12 cellular contexts compared by ENCODE assay signal in genomic region chr11:126347751-126348628, GRCh38. TPM values are rescaled to one million over a fixed set of nuclear protein-coding genes. Genes with fewer than 3 reads are reported as not detected.
DNase-seq lines count a peak whose midpoint lies in the region; ATAC-seq, FAIRE-seq and TF ChIP-seq lines count a peak whose summit lies in the region.
"Had no signal": no experiment of that assay in that cellular context is flagged by ENCODE, and none has a peak within 500 bp of the region (broad histone marks: within the 10 kb centered on the region; RNA-seq: fewer than 3 reads in every experiment).

No MANE protein-coding gene starts in this region.

- H3K79me2 ChIP-seq in K562 (ENCODE audit: control insufficient read depth, insufficient read depth, low read length) (peaks cover 54% of the 10 kb centered on the region), HepG2 (ENCODE audit: insufficient read depth, low read length) (no peaks in the 10 kb centered on the region)

- H3K4me1 Mint-ChIP-seq in stimulated activated naive B cell treated with anti-CD40 and anti-IgM and Interleukin-4, amounts not matched to agents 10 μg/mL and 1 μg/mL and 100 μg/mL, for 72 hours: peaks cover 6 to 19% of the 10 kb centered on the region in 2 donors

- H3K36me3 Mint-ChIP-seq in stimulated activated naive B cell treated with anti-CD40 and anti-IgM and Interleukin-4, amounts not matched to agents 10 μg/mL and 1 μg/mL and 100 μg/mL, for 72 hours: peaks cover 37 to 60% of the 10 kb centered on the region in 2 donors

- no peak for TF ChIP-seq CTCF in NB4 (IDR thresholded peaks at IDR 0.05; ENCODE audit: low read depth, low read length)
- no peak for TF ChIP-seq CTCF in K562 (IDR thresholded peaks at IDR 0.05 in 2 of 3, conservative IDR thresholded peaks at IDR 0.05 in 1 of 3; ENCODE audit: insufficient read depth in 2 of 3, low read depth in 1 of 3, low read length in 3 of 3)
- no peak for TF ChIP-seq CTCF in HepG2 (CRISPR knock-in tag; IDR thresholded peaks at IDR 0.05)

- H3K4me3 ChIP-seq in NB4 (ENCODE audit: low read depth, low read length): peak overlapping the region; percentile 27
- H3K4me3 ChIP-seq in K562: no peak overlapping the region
- H3K4me3 ChIP-seq in HepG2 (replicated peaks in 1 of 3; ENCODE audit: insufficient read depth in 1 of 3, low read depth in 2 of 3, low read length in 3 of 3): no peak overlapping the region

- H3K4me2 ChIP-seq in K562 (ENCODE audit: insufficient read depth, low read length): peak overlapping the region; percentile 38; the same call in 1 of the 2 replicates
- 0 out of 2 replicates have a peak overlapping the region, but pooled peaks have one; percentile 20 for H3K4me2 ChIP-seq in HepG2 (ENCODE audit: low read depth, low read length)
- H3K4me2 ChIP-seq: KMS-11 had no signal

- CTCF ChIA-PET in K562 (lab: Yijun Ruan, JAX; ENCODE audit: low intra/inter-chr PET ratio) (no interaction called here), HepG2 (lab: Yijun Ruan, JAX; ENCODE audit: low intra/inter-chr PET ratio, low total read pairs) (no interaction called here)

- in situ Hi-C loops in K562 (cut with MboI): no loop called here
- in situ Hi-C loops in HepG2 (cut with HindIII; ENCODE audit: extremely low pct_ligation_motif_present, low pct_unique_long_range_greater_than_20kb): no loop called here

- H3K36me3 ChIP-seq in K562 (ENCODE audit: control insufficient read depth, insufficient read depth, low read length): peaks cover 64% of the 10 kb centered on the region; the same call in 2 of the 3 replicates
- H3K36me3 ChIP-seq in HepG2 (replicated peaks in 1 of 2; ENCODE audit: control insufficient read depth in 1 of 2, insufficient read depth in 2 of 2, low read length in 2 of 2): peaks cover 7 to 10% of the 10 kb centered on the region in 2 experiments; a peak in 3 of 5 replicates

- H2AFZ ChIP-seq in K562 (ENCODE audit: low read depth, low read length) (no peak overlapping the region), HepG2 (ENCODE audit: low read length) (no peak overlapping the region)

- H4K20me1 ChIP-seq in K562 (replicated peaks; ENCODE audit: control insufficient read depth, insufficient read depth, low read length): peaks cover 5% of the 10 kb centered on the region; the same call in 1 of the 2 replicates
- H4K20me1 ChIP-seq in HepG2 (ENCODE audit: insufficient read depth, low read length): no peaks in the 10 kb centered on the region

- H3K9me1 ChIP-seq in K562 (ENCODE audit: control insufficient read depth, insufficient read depth, low read length): peaks cover 8% of the 10 kb centered on the region

- TF ChIP-seq EP300 in K562 (IDR thresholded peaks at IDR 0.05; ENCODE audit: low read length) (no peak), HepG2 (IDR thresholded peaks at IDR 0.05; ENCODE audit: low read depth in 2 of 2, low read length in 2 of 2) (no peak), HepG2 (CRISPR knock-in tag; IDR thresholded peaks at IDR 0.05; ENCODE audit: borderline replicate concordance) (no peak)

- H3K27me3 ChIP-seq in K562 (ENCODE audit: control insufficient read depth in 2 of 2, insufficient read depth in 2 of 2, low read length in 2 of 2) (no peaks in the 10 kb centered on the region), HepG2 (ENCODE audit: control insufficient read depth in 1 of 2, insufficient read depth in 2 of 2, low read length in 2 of 2) (no peaks in the 10 kb centered on the region)

- H3K4me1 ChIP-seq in K562 (replicated peaks in 1 of 2; ENCODE audit: control insufficient read depth in 2 of 2, insufficient read depth in 2 of 2, low read length in 2 of 2) (peaks cover 63 to 86% of the 10 kb centered on the region in 2 experiments), HepG2 (ENCODE audit: insufficient read depth, low read length) (peaks cover 20% of the 10 kb centered on the region)

- no peaks in the 10 kb centered on the region for H3K9me3 Mint-ChIP-seq in stimulated activated naive B cell treated with anti-CD40 and anti-IgM and Interleukin-4, amounts not matched to agents 10 μg/mL and 1 μg/mL and 100 μg/mL, for 72 hours

- TF ChIP-seq RAD21 in K562 (CRISPR knock-in tag; conservative IDR thresholded peaks at IDR 0.05 in 1 of 2, IDR thresholded peaks at IDR 0.05 in 1 of 2) (no peak), HepG2 (CRISPR knock-in tag; IDR thresholded peaks at IDR 0.05) (no peak)

- intact Hi-C loops in K562 (cut with micrococcal nuclease) (loop anchor here (2.0 to 5.0 kb wide), 2 partner anchors 44 to 73 kb away; no protein-coding TSS in a partner anchor), HepG2 (cut with micrococcal nuclease; ENCODE audit: unreplicated experiment) (no loop called here)

- H3K9ac ChIP-seq in K562 (ENCODE audit: insufficient read depth in 1 of 2, low read depth in 2 of 2, low read length in 2 of 2) (peak overlapping the region; percentile 22 to 30), HepG2 (ENCODE audit: insufficient read depth, low read depth, low read length) (no peak overlapping the region)
- H3K9ac ChIP-seq: KMS-11 had no signal

- H3K27ac ChIP-seq in K562 (ENCODE audit: extremely low read depth, low read depth, low read length): peak overlapping the region; percentile 58; the same call in 2 of the 3 replicates
- H3K27ac ChIP-seq in HepG2 (ENCODE audit: extremely low read length, insufficient read depth, low read length): peak overlapping the region; percentile 20
- H3K27ac ChIP-seq: KMS-11 had no signal

- ATAC-seq in K562 (no peak), HepG2 (peak; percentile 68), HG03520 (IDR thresholded peaks at IDR 0.05; ENCODE audit: unreplicated experiment) (no peak), GM21423 (IDR thresholded peaks at IDR 0.05; ENCODE audit: unreplicated experiment) (no peak)
- no peak for ATAC-seq in stimulated activated naive B cell treated with anti-CD40 and anti-IgM and Interleukin-4, amounts not matched to agents 10 μg/mL and 1 μg/mL and 100 μg/mL, for 72 hours (replicated peaks)

- H3K4me3 Mint-ChIP-seq in stimulated activated naive B cell treated with anti-CD40 and anti-IgM and Interleukin-4, amounts not matched to agents 10 μg/mL and 1 μg/mL and 100 μg/mL, for 72 hours: no peak overlapping the region

- FAIRE-seq in K562 (lab: Jason Lieb, UNC) (no peak), HepG2 (lab: Jason Lieb, UNC) (no peak)
- FAIRE-seq: D721Med, RCC 7860, small intestine had no signal

- H3K9me3 ChIP-seq in K562 (replicated peaks; ENCODE audit: control insufficient read depth, insufficient read depth, low read depth, low read length) (no peaks in the 10 kb centered on the region), HepG2 (ENCODE audit: low read length) (no peaks in the 10 kb centered on the region)

- POLR2A ChIA-PET in K562 (lab: Yijun Ruan, JAX): interaction anchor here (0.6 to 0.9 kb wide), 2 partner anchors 10 to 56 kb away, joined by 3 to 5 read pairs; no protein-coding TSS in a partner anchor
- POLR2A ChIA-PET in HepG2 (lab: Yijun Ruan, JAX): no interaction called here

- TF ChIP-seq POLR2A in NB4 (IDR thresholded peaks at IDR 0.05; ENCODE audit: extremely low read depth, insufficient read length): no peak
- no peak for TF ChIP-seq POLR2A in K562 (conservative IDR thresholded peaks at IDR 0.05)
- TF ChIP-seq POLR2A in HepG2 (IDR thresholded peaks at IDR 0.05; ENCODE audit: insufficient read depth in 1 of 2, low read depth in 2 of 2, low read length in 2 of 2): no peak

- H3K27me3 Mint-ChIP-seq in stimulated activated naive B cell treated with anti-CD40 and anti-IgM and Interleukin-4, amounts not matched to agents 10 μg/mL and 1 μg/mL and 100 μg/mL, for 72 hours: no peaks in the 10 kb centered on the region

- BruUV-seq in K562 (replicated peaks; lab: Mats Ljungman, UMichigan) (no TSS peak), HepG2 (replicated peaks; lab: Mats Ljungman, UMichigan) (no TSS peak)

- peak overlapping the region; percentile 82 for H3K27ac Mint-ChIP-seq in stimulated activated naive B cell treated with anti-CD40 and anti-IgM and Interleukin-4, amounts not matched to agents 10 μg/mL and 1 μg/mL and 100 μg/mL, for 72 hours

- peak; percentile 91 for DNase-seq in NB4 (ENCODE audit: low read depth)
- no peak for DNase-seq in K562 (ENCODE audit: extremely low read depth in 1 of 4, low spot score in 3 of 4)
- DNase-seq in HepG2 (ENCODE audit: low spot score): peak; percentile 14
- no peak for DNase-seq in stimulated activated naive B cell treated with anti-CD40 and anti-IgM and Interleukin-4, amounts not matched to agents 10 μg/mL and 1 μg/mL and 100 μg/mL, for 72 hours
- no peak for DNase-seq in HuH-7 (ENCODE audit: low spot score)
- DNase-seq: GOT3, small intestine had no signal

- WGBS in K562 (ENCODE audit: insufficient coverage, low coverage, missing lambda C conversion rate): 63% methylated on average over 12 of the region's 17 CpGs
- WGBS in HepG2 (ENCODE audit: low lambda C conversion rate): 42% methylated on average over 11 of the region's 17 CpGs

RNA-seq across cellular contexts. Expression of gene ST3GAL4, which starts 7.5 kb away (rescaled TPM):
- 11.3 and 26.5 TPM in 2 replicates for total RNA-seq in K562 (2011; cell fraction: chromatin; rRNA removed; ENCODE audit: low replicate concordance)
- total RNA-seq in K562 (2011; cell fraction: nucleolus; rRNA removed): 24.2 and 25.7 TPM in 2 replicates
- total RNA-seq in K562 (2011; cell fraction: nucleoplasm; rRNA removed): 22.4 and 23.4 TPM in 2 replicates
- 10.5 and 16.9 TPM in 2 replicates for total RNA-seq in K562 (2014; rRNA removed)
- total RNA-seq in K562 (2014; rRNA removed; fragmentation: Illumina TruSeq; extraction: Trizol): 6.2 and 8.2 TPM in 2 replicates
- total RNA-seq in K562 (2015; rRNA removed; fragmentation: Illumina TruSeq; extraction: Trizol): 6.0 and 6.7 TPM in 2 replicates
- total RNA-seq in K562 (2021): 13.7 and 15.2 TPM in 2 replicates
- 10.7 and 15.4 TPM in 2 replicates for polyA plus RNA-seq in K562 (2011; rRNA removed)
- 12.8 and 18.7 TPM in 2 replicates for polyA plus RNA-seq in K562 (2011; cell fraction: cytosol; rRNA removed)
- 10.4 and 18.7 TPM in 2 replicates for polyA plus RNA-seq in K562 (2011; cell fraction: nucleus; rRNA removed)
- polyA plus RNA-seq in K562 (2012): 8.2 and 14.5 TPM in 2 replicates
- polyA plus RNA-seq in K562 (2014; fragmentation: Illumina TruSeq; extraction: Trizol): 17.8 and 22.9 TPM in 2 replicates
- under 1 TPM; 0.27 to 0.53 TPM for polyA plus RNA-seq in K562 (2014; fragmentation: Nextera tagmentation; extraction: Ambion mirVana)
- polyA plus RNA-seq in K562 (2014; rRNA removed): 13.8 and 16.7 TPM in 2 replicates
- polyA minus RNA-seq in K562 (2011; rRNA and poly(A)+ RNA removed): 2.6 and 6.2 TPM in 2 replicates
- 7.9 and 8.3 TPM in 2 replicates for polyA minus RNA-seq in K562 (2011; cell fraction: cytosol; rRNA and poly(A)+ RNA removed)
- 3.8 and 5.3 TPM in 2 replicates for polyA minus RNA-seq in K562 (2011; cell fraction: nucleus; rRNA and poly(A)+ RNA removed)
- 7.4 and 13.3 TPM in 2 replicates for total RNA-seq in HepG2 (2016; rRNA removed; fragmentation: Illumina TruSeq; extraction: Trizol)
- total RNA-seq in HepG2 (2016; cell fraction: cytosol; rRNA removed; fragmentation: Illumina TruSeq; extraction: Trizol; ENCODE audit: low read depth): 26.0 and 28.4 TPM in 2 replicates
- total RNA-seq in HepG2 (2016; cell fraction: insoluble cytoplasmic fraction; rRNA removed; fragmentation: Illumina TruSeq; extraction: Trizol): 6.5 and 14.0 TPM in 2 replicates
- 29.9 and 31.6 TPM in 2 replicates for total RNA-seq in HepG2 (2016; cell fraction: membrane; rRNA removed; fragmentation: Illumina TruSeq; extraction: Trizol)
- total RNA-seq in HepG2 (2016; cell fraction: nucleus; rRNA removed; fragmentation: Illumina TruSeq; extraction: Trizol): 10.2 and 12.2 TPM in 2 replicates
- 9.1 and 12.5 TPM in 2 replicates for polyA plus RNA-seq in HepG2 (2011; rRNA removed)
- 8.8 and 9.2 TPM in 2 replicates for polyA plus RNA-seq in HepG2 (2011; cell fraction: cytosol; rRNA removed)
- 15.0 and 15.5 TPM in 2 replicates for polyA plus RNA-seq in HepG2 (2011; cell fraction: nucleus; rRNA removed)
- polyA plus RNA-seq in HepG2 (2012): 7.8 and 8.2 TPM in 2 replicates
- 22.6 and 26.2 TPM in 2 replicates for polyA plus RNA-seq in HepG2 (2016; cell fraction: cytosol; fragmentation: Illumina TruSeq; extraction: Trizol; ENCODE audit: low read depth)
- polyA plus RNA-seq in HepG2 (2016; cell fraction: insoluble cytoplasmic fraction; fragmentation: Illumina TruSeq; extraction: Trizol; ENCODE audit: low read depth): 7.6 and 9.2 TPM in 2 replicates
- polyA plus RNA-seq in HepG2 (2016; cell fraction: membrane; fragmentation: Illumina TruSeq; extraction: Trizol; ENCODE audit: low read depth): 26.9 and 30.2 TPM in 2 replicates
- 24.7 and 27.7 TPM in 2 replicates for polyA plus RNA-seq in HepG2 (2016; cell fraction: nucleus; fragmentation: Illumina TruSeq; extraction: Trizol; ENCODE audit: insufficient read depth, low read depth)
- 17.0 and 116 TPM in 2 replicates for polyA minus RNA-seq in HepG2 (2011; rRNA and poly(A)+ RNA removed; ENCODE audit: low replicate concordance)
- 3.8 and 4.3 TPM in 2 replicates for polyA minus RNA-seq in HepG2 (2011; cell fraction: cytosol; rRNA and poly(A)+ RNA removed)
- 5.8 and 7.1 TPM in 2 replicates for polyA minus RNA-seq in HepG2 (2011; cell fraction: nucleus; rRNA and poly(A)+ RNA removed)

RNA-seq across cellular contexts. Expression of gene DCPS, which starts 44.1 kb away (rescaled TPM):
- 5.6 and 9.2 TPM in 2 replicates for total RNA-seq in K562 (2011; cell fraction: chromatin; rRNA removed; ENCODE audit: low replicate concordance)
- 11.2 and 12.0 TPM in 2 replicates for total RNA-seq in K562 (2011; cell fraction: nucleolus; rRNA removed)
- 7.4 and 9.0 TPM in 2 replicates for total RNA-seq in K562 (2011; cell fraction: nucleoplasm; rRNA removed)
- 16.5 and 23.8 TPM in 2 replicates for total RNA-seq in K562 (2014; rRNA removed)
- 10.8 and 11.1 TPM in 2 replicates for total RNA-seq in K562 (2014; rRNA removed; fragmentation: Illumina TruSeq; extraction: Trizol)
- 17.9 and 18.9 TPM in 2 replicates for total RNA-seq in K562 (2015; rRNA removed; fragmentation: Illumina TruSeq; extraction: Trizol)
- total RNA-seq in K562 (2021): 23.0 and 24.6 TPM in 2 replicates
- polyA plus RNA-seq in K562 (2011; rRNA removed): 16.8 and 25.9 TPM in 2 replicates
- 27.0 and 56.5 TPM in 2 replicates for polyA plus RNA-seq in K562 (2011; cell fraction: cytosol; rRNA removed)
- 7.1 and 12.9 TPM in 2 replicates for polyA plus RNA-seq in K562 (2011; cell fraction: nucleus; rRNA removed)
- 21.5 and 26.3 TPM in 2 replicates for polyA plus RNA-seq in K562 (2012)
- 37.2 and 38.1 TPM in 2 replicates for polyA plus RNA-seq in K562 (2014; fragmentation: Illumina TruSeq; extraction: Trizol)
- polyA plus RNA-seq in K562 (2014; fragmentation: Nextera tagmentation; extraction: Ambion mirVana): 10 to 100 TPM in 1 of 2 experiments, 1 to 10 TPM in 1; 8.7 to 17.8 TPM
- polyA plus RNA-seq in K562 (2014; rRNA removed): 23.3 and 27.2 TPM in 2 replicates
- 6.6 and 12.8 TPM in 2 replicates for polyA minus RNA-seq in K562 (2011; rRNA and poly(A)+ RNA removed)
- 9.0 and 12.5 TPM in 2 replicates for polyA minus RNA-seq in K562 (2011; cell fraction: cytosol; rRNA and poly(A)+ RNA removed)
- polyA minus RNA-seq in K562 (2011; cell fraction: nucleus; rRNA and poly(A)+ RNA removed): 5.8 and 6.1 TPM in 2 replicates
- 21.9 and 24.1 TPM in 2 replicates for total RNA-seq in HepG2 (2016; rRNA removed; fragmentation: Illumina TruSeq; extraction: Trizol)
- total RNA-seq in HepG2 (2016; cell fraction: cytosol; rRNA removed; fragmentation: Illumina TruSeq; extraction: Trizol; ENCODE audit: low read depth): 4.3 and 4.6 TPM in 2 replicates
- total RNA-seq in HepG2 (2016; cell fraction: insoluble cytoplasmic fraction; rRNA removed; fragmentation: Illumina TruSeq; extraction: Trizol): 20.7 and 23.2 TPM in 2 replicates
- total RNA-seq in HepG2 (2016; cell fraction: membrane; rRNA removed; fragmentation: Illumina TruSeq; extraction: Trizol): 6.0 and 8.2 TPM in 2 replicates
- 10.8 and 11.7 TPM in 2 replicates for total RNA-seq in HepG2 (2016; cell fraction: nucleus; rRNA removed; fragmentation: Illumina TruSeq; extraction: Trizol)
- polyA plus RNA-seq in HepG2 (2011; rRNA removed): 20.7 and 22.5 TPM in 2 replicates
- polyA plus RNA-seq in HepG2 (2011; cell fraction: cytosol; rRNA removed): 25.0 and 33.9 TPM in 2 replicates
- polyA plus RNA-seq in HepG2 (2011; cell fraction: nucleus; rRNA removed): 11.1 and 11.9 TPM in 2 replicates
- 12.9 and 13.5 TPM in 2 replicates for polyA plus RNA-seq in HepG2 (2012)
- polyA plus RNA-seq in HepG2 (2016; cell fraction: cytosol; fragmentation: Illumina TruSeq; extraction: Trizol; ENCODE audit: low read depth): 4.1 and 4.3 TPM in 2 replicates
- 29.3 and 35.5 TPM in 2 replicates for polyA plus RNA-seq in HepG2 (2016; cell fraction: insoluble cytoplasmic fraction; fragmentation: Illumina TruSeq; extraction: Trizol; ENCODE audit: low read depth)
- 5.8 and 6.4 TPM in 2 replicates for polyA plus RNA-seq in HepG2 (2016; cell fraction: membrane; fragmentation: Illumina TruSeq; extraction: Trizol; ENCODE audit: low read depth)
- 15.1 and 15.2 TPM in 2 replicates for polyA plus RNA-seq in HepG2 (2016; cell fraction: nucleus; fragmentation: Illumina TruSeq; extraction: Trizol; ENCODE audit: insufficient read depth, low read depth)
- 16.9 and 47.3 TPM in 2 replicates for polyA minus RNA-seq in HepG2 (2011; rRNA and poly(A)+ RNA removed; ENCODE audit: low replicate concordance)
- 5.5 and 10.6 TPM in 2 replicates for polyA minus RNA-seq in HepG2 (2011; cell fraction: cytosol; rRNA and poly(A)+ RNA removed)
- 7.1 and 7.6 TPM in 2 replicates for polyA minus RNA-seq in HepG2 (2011; cell fraction: nucleus; rRNA and poly(A)+ RNA removed)

Comparison
In these comparisons a context has a peak if more than half of its experiments do, and no peak if none do; other contexts are left out.
1. DNase-seq: peak in NB4 (single experiment) and HepG2 (single experiment); none in K562 (0 of 4), stimulated activated naive B cell treated with anti-CD40 and anti-IgM and Interleukin-4, amounts not matched to agents 10 μg/mL and 1 μg/mL and 100 μg/mL, for 72 hours (single experiment) and HuH-7 (single experiment).